ENCODE assay signal across 9 cellular contexts in the genomic region with DNA sequence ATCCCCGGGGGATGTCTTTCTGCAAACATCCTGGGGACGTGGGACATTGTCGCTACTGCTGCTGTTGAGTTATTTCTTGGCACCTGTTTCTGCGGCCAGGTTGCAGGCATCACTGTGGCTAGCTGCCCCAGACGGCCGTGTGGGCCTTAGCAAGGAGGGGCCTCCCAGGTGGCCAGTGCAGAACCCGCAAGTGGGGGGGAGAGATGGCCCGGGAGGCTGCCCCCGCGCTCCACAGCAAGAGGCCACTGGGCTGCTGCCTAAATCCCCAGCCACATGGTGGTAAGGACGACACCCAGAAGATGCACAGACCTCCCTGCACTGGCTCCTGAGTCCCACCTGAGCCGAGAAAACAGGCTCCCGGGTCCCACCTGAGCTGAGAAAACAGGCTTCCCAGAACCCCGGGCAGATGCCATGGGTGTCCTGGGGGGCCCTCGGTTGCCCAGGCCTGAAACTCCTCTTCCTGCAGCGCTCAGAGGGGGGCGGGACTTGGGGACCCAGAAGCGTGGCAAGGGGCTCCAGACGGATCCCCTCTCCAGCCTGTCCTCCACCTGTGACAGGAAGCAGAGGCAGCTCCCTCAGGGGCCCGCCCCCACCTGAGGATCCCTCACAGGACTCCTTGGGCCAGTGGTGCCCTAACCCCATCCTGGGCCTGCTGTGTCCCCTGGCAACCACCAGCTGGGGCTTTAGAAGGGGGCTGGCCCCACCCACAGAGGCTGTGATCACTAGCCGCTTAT. TPM values are rescaled to one million over a fixed set of nuclear protein-coding genes. Genes with fewer than 3 reads are reported as not detected.
DNase-seq lines count a peak whose midpoint lies in the region; ATAC-seq, FAIRE-seq and TF ChIP-seq lines count a peak whose summit lies in the region.
"Had no signal": no experiment of that assay in that cellular context is flagged by ENCODE, and none has a peak within 500 bp of the region (broad histone marks: within the 10 kb centered on the region; RNA-seq: fewer than 3 reads in every experiment).

No MANE protein-coding gene starts in this region.

- no peak for DNase-seq in stimulated activated naive CD8-positive, alpha-beta T cell treated with anti-CD3 and anti-CD28 coated beads, Interleukin-15, Interleukin-2, amounts not matched to agents 100 U/mL and 50 U/mL, for 24 hours
- DNase-seq in activated CD4-positive, alpha-beta memory T cell treated with anti-CD3 and anti-CD28 coated beads, Interleukin-2, amount 10 ng/mL, durations not matched to agents 7 days and 5 days = no peak
- DNase-seq in mesothelial cell of epicardium (ENCODE audit: low spot score in 2 of 2, unreplicated experiment in 2 of 2) = no peak
- DNase-seq in osteoblast (ENCODE audit: insufficient read length, low spot score, missing footprints) = no peak
- DNase-seq in GM10248 (ENCODE audit: extremely low spot score) = no peak
- no peak for DNase-seq in NOMO-1 treated with DMSO at 0.1 percent for 48 hours (lab: John Stamatoyannopoulos, UW; ENCODE audit: unreplicated experiment)
- no peak for DNase-seq in D721Med (ENCODE audit: insufficient read length, low spot score)

- no peak overlapping the region for H2AFZ ChIP-seq in osteoblast (ENCODE audit: low read length)

- no peak for ATAC-seq in stimulated activated naive CD8-positive, alpha-beta T cell treated with anti-CD3 and anti-CD28 coated beads, Interleukin-15, Interleukin-2, amounts not matched to agents 100 U/mL and 50 U/mL, for 24 hours

- H3K4me3 ChIP-seq in osteoblast (ENCODE audit: insufficient read depth, low read length) = no peak overlapping the region

- H3K4me1 ChIP-seq in osteoblast (ENCODE audit: insufficient read depth, low read length) = peaks cover 31% of the 10 kb centered on the region

- H3K27me3 ChIP-seq in osteoblast (ENCODE audit: insufficient read depth, low read length) = peaks cover 5% of the 10 kb centered on the region

- no peak for TF ChIP-seq CTCF in mesothelial cell of epicardium (IDR thresholded peaks at IDR 0.05; ENCODE audit: unreplicated experiment)
- no peak for TF ChIP-seq CTCF in osteoblast (IDR thresholded peaks at IDR 0.05; ENCODE audit: extremely low read depth, low read depth, low read length)
- no peak for TF ChIP-seq CTCF in GM10248 (IDR thresholded peaks at IDR 0.05; ENCODE audit: control extremely low read depth, extremely low read depth, low read depth, missing control alignments)
- no peak for TF ChIP-seq CTCF in D721Med (IDR thresholded peaks at IDR 0.05; ENCODE audit: insufficient read depth, missing control alignments)

- CTCF ChIA-PET in activated CD4-positive, alpha-beta memory T cell treated with anti-CD3 and anti-CD28 coated beads, Interleukin-2, amount 10 ng/mL, durations not matched to agents 7 days and 5 days (lab: Charles Lee) = no interaction called here
- CTCF ChIA-PET in GM10248 (lab: Yijun Ruan, JAX) = no interaction called here

- H3K36me3 Mint-ChIP-seq in stimulated activated naive CD8-positive, alpha-beta T cell treated with anti-CD3 and anti-CD28 coated beads, Interleukin-15, Interleukin-2, amounts not matched to agents 100 ng/mL and 50 ng/mL, for 24 hours (ENCODE audit: low read depth) = peaks cover 7% of the 10 kb centered on the region
- peaks cover 9% of the 10 kb centered on the region for H3K36me3 Mint-ChIP-seq in activated CD4-positive, alpha-beta memory T cell treated with anti-CD3 and anti-CD28 coated beads, Interleukin-2, amount 10 ng/mL, durations not matched to agents 7 days and 5 days (ENCODE audit: low read depth)
- no peaks in the 10 kb centered on the region for H3K36me3 Mint-ChIP-seq in mesothelial cell of epicardium

- H3K27ac Mint-ChIP-seq in stimulated activated naive CD8-positive, alpha-beta T cell treated with anti-CD3 and anti-CD28 coated beads, Interleukin-15, Interleukin-2, amounts not matched to agents 100 ng/mL and 50 ng/mL, for 24 hours = peak overlapping the region; percentile 68
- H3K27ac Mint-ChIP-seq in activated CD4-positive, alpha-beta memory T cell treated with anti-CD3 and anti-CD28 coated beads, Interleukin-2, amount 10 ng/mL, durations not matched to agents 7 days and 5 days = peak overlapping the region; percentile 79
- no peak overlapping the region for H3K27ac Mint-ChIP-seq in mesothelial cell of epicardium

- H3K4me2 ChIP-seq in osteoblast (ENCODE audit: insufficient read depth, low read length) = no peak overlapping the region

- FAIRE-seq in D721Med (lab: Jason Lieb, UNC) = no peak
- FAIRE-seq: bronchial epithelial cell had no signal

- peaks cover 17% of the 10 kb centered on the region for H3K79me2 ChIP-seq in osteoblast (ENCODE audit: insufficient read depth, low read length)

- POLR2A ChIA-PET in activated CD4-positive, alpha-beta memory T cell treated with anti-CD3 and anti-CD28 coated beads, Interleukin-2, amount 10 ng/mL, durations not matched to agents 7 days and 5 days (lab: Charles Lee) = interaction anchor here (1.4 to 1.9 kb wide), 2 partner anchors 14 to 16 kb away, joined by 3 to 4 read pairs; no protein-coding TSS in a partner anchor
- POLR2A ChIA-PET in GM10248 (lab: Yijun Ruan, JAX) = no interaction called here

- no peaks in the 10 kb centered on the region for H3K9me3 ChIP-seq in osteoblast (ENCODE audit: low read depth, low read length)

- peaks cover 7% of the 10 kb centered on the region for H4K20me1 ChIP-seq in osteoblast (ENCODE audit: insufficient read depth, low read length)

- H3K4me3 Mint-ChIP-seq in stimulated activated naive CD8-positive, alpha-beta T cell treated with anti-CD3 and anti-CD28 coated beads, Interleukin-15, Interleukin-2, amounts not matched to agents 100 ng/mL and 50 ng/mL, for 24 hours = peak overlapping the region; percentile 68
- peak overlapping the region; percentile 63 for H3K4me3 Mint-ChIP-seq in activated CD4-positive, alpha-beta memory T cell treated with anti-CD3 and anti-CD28 coated beads, Interleukin-2, amount 10 ng/mL, durations not matched to agents 7 days and 5 days
- H3K4me3 Mint-ChIP-seq in mesothelial cell of epicardium = peak overlapping the region; percentile 64

- H3K9me3 Mint-ChIP-seq in stimulated activated naive CD8-positive, alpha-beta T cell treated with anti-CD3 and anti-CD28 coated beads, Interleukin-15, Interleukin-2, amounts not matched to agents 100 ng/mL and 50 ng/mL, for 24 hours = no peaks in the 10 kb centered on the region
- H3K9me3 Mint-ChIP-seq in activated CD4-positive, alpha-beta memory T cell treated with anti-CD3 and anti-CD28 coated beads, Interleukin-2, amount 10 ng/mL, durations not matched to agents 7 days and 5 days = no peaks in the 10 kb centered on the region
- H3K9me3 Mint-ChIP-seq in mesothelial cell of epicardium = no peaks in the 10 kb centered on the region

- H3K4me1 Mint-ChIP-seq in stimulated activated naive CD8-positive, alpha-beta T cell treated with anti-CD3 and anti-CD28 coated beads, Interleukin-15, Interleukin-2, amounts not matched to agents 100 ng/mL and 50 ng/mL, for 24 hours (ENCODE audit: low read depth) = peaks cover 27% of the 10 kb centered on the region
- peaks cover 31% of the 10 kb centered on the region for H3K4me1 Mint-ChIP-seq in activated CD4-positive, alpha-beta memory T cell treated with anti-CD3 and anti-CD28 coated beads, Interleukin-2, amount 10 ng/mL, durations not matched to agents 7 days and 5 days
- H3K4me1 Mint-ChIP-seq in mesothelial cell of epicardium = peaks cover 33% of the 10 kb centered on the region

- H3K27ac ChIP-seq in osteoblast (ENCODE audit: low read depth, low read length) = no peak overlapping the region

- no peaks in the 10 kb centered on the region for H3K36me3 ChIP-seq in osteoblast (ENCODE audit: insufficient read depth, low read length)

- H3K27me3 Mint-ChIP-seq in stimulated activated naive CD8-positive, alpha-beta T cell treated with anti-CD3 and anti-CD28 coated beads, Interleukin-15, Interleukin-2, amounts not matched to agents 100 ng/mL and 50 ng/mL, for 24 hours = peaks cover 4% of the 10 kb centered on the region
- H3K27me3 Mint-ChIP-seq in activated CD4-positive, alpha-beta memory T cell treated with anti-CD3 and anti-CD28 coated beads, Interleukin-2, amount 10 ng/mL, durations not matched to agents 7 days and 5 days = peaks cover 10% of the 10 kb centered on the region
- peaks cover 7% of the 10 kb centered on the region for H3K27me3 Mint-ChIP-seq in mesothelial cell of epicardium (ENCODE audit: low read depth)

RNA-seq across cellular contexts. Expression of a gene that starts 1.0 kb away (rescaled TPM):
- 10 to 100 TPM; 34.1 to 37.6 TPM for total RNA-seq in activated CD4-positive, alpha-beta memory T cell treated with anti-CD3 and anti-CD28 coated beads, Interleukin-2, amount 10 ng/mL, durations not matched to agents 7 days and 5 days
- 46.0 to 47.7 TPM (median 46.5 TPM) in 3 replicates for total RNA-seq in mesothelial cell of epicardium
- 19.7 and 21.7 TPM in 2 replicates for total RNA-seq in osteoblast

RNA-seq across cellular contexts. Expression of a gene that starts 25.4 kb away (rescaled TPM):
- total RNA-seq in activated CD4-positive, alpha-beta memory T cell treated with anti-CD3 and anti-CD28 coated beads, Interleukin-2, amount 10 ng/mL, durations not matched to agents 7 days and 5 days = 10 to 100 TPM; 79.2 to 87.5 TPM
- total RNA-seq in mesothelial cell of epicardium (141 to 163 TPM (median 149 TPM) in 3 replicates), osteoblast (53.0 and 66.2 TPM in 2 replicates)

RNA-seq across cellular contexts. Expression of a gene that starts 26.5 kb away (rescaled TPM):
- total RNA-seq in activated CD4-positive, alpha-beta memory T cell treated with anti-CD3 and anti-CD28 coated beads, Interleukin-2, amount 10 ng/mL, durations not matched to agents 7 days and 5 days = not detected
- total RNA-seq in mesothelial cell of epicardium (4.3 to 5.0 TPM (median 5.0 TPM) in 3 replicates), osteoblast (under 0.01 TPM in 2 replicates)

RNA-seq across cellular contexts. Expression of a gene that starts 40.3 kb away (rescaled TPM):
- total RNA-seq in activated CD4-positive, alpha-beta memory T cell treated with anti-CD3 and anti-CD28 coated beads, Interleukin-2, amount 10 ng/mL, durations not matched to agents 7 days and 5 days = 10 to 100 TPM; 32.7 to 34.9 TPM
- total RNA-seq in mesothelial cell of epicardium (27.0 to 32.5 TPM (median 31.0 TPM) in 3 replicates), osteoblast (32.1 and 38.7 TPM in 2 replicates)
